In genomic region chr17:81635431-81635830, GRCh38 we compare ENCODE assay signal across 9 cellular contexts. TPM values are rescaled to one million over a fixed set of nuclear protein-coding genes. Genes with fewer than 3 reads are reported as not detected.
DNase-seq lines count a peak whose midpoint lies in the region; ATAC-seq and TF ChIP-seq lines count a peak whose summit lies in the region.
"Had no signal": no experiment of that assay in that cellular context is flagged by ENCODE, and none has a peak within 500 bp of the region (broad histone marks: within the 10 kb centered on the region; RNA-seq: fewer than 3 reads in every experiment).

No MANE protein-coding gene starts in this region.

- H3K9me3 ChIP-seq in right atrium auricular region, result no peaks in the 10 kb centered on the region
- H3K9me3 ChIP-seq in right lobe of liver, result no peaks in the 10 kb centered on the region
- no peaks in the 10 kb centered on the region for H3K9me3 ChIP-seq in upper lobe of right lung

- no CpG with 5 or more reads among the region's 5 CpGs for WGBS in right lobe of liver (ENCODE audit: insufficient coverage, low coverage, low lambda C conversion rate, missing lambda C conversion rate)

- no peak for ATAC-seq in Right ventricle myocardium inferior
- ATAC-seq in right lobe of liver, result peak in 1 of 4 donors; percentile 32
- no peak for ATAC-seq in upper lobe of right lung
- ATAC-seq in HG03175 (IDR thresholded peaks at IDR 0.05; ENCODE audit: unreplicated experiment), result no peak

- H3K4me3 ChIP-seq in right atrium auricular region, result peak overlapping the region; percentile 71 to 93
- H3K4me3 ChIP-seq in astrocyte of the spinal cord (ENCODE audit: low read depth, low read length), result peak overlapping the region; percentile 94
- H3K4me3 ChIP-seq in right lobe of liver, result peak overlapping the region; percentile 14 to 97 (median 74)
- peak overlapping the region; percentile 74 for H3K4me3 ChIP-seq in upper lobe of right lung

- no peak for TF ChIP-seq POLR2A in right lobe of liver (IDR thresholded peaks at IDR 0.05)

- no peak for TF ChIP-seq CTCF in right atrium auricular region (IDR thresholded peaks at IDR 0.05)
- no peak for TF ChIP-seq CTCF in astrocyte of the spinal cord (IDR thresholded peaks at IDR 0.05; ENCODE audit: low read depth, low read length)
- TF ChIP-seq CTCF in right lobe of liver (IDR thresholded peaks at IDR 0.05), result no peak
- no peak for TF ChIP-seq CTCF in upper lobe of right lung (IDR thresholded peaks at IDR 0.05)

- H3K4me1 ChIP-seq in right atrium auricular region (peaks cover 0 to 32% of the 10 kb centered on the region in 2 donors), right lobe of liver (peaks cover 0 to 32% (median 11%) of the 10 kb centered on the region in 4 donors), upper lobe of right lung (peaks cover 30% of the 10 kb centered on the region)

- H3K36me3 ChIP-seq in right atrium auricular region, result peaks cover 6% of the 10 kb centered on the region
- H3K36me3 ChIP-seq in right lobe of liver, result no peaks in the 10 kb centered on the region
- peaks cover under 1% of the 10 kb centered on the region for H3K36me3 ChIP-seq in upper lobe of right lung

- no peaks in the 10 kb centered on the region for H3K27me3 ChIP-seq in right atrium auricular region
- no peaks in the 10 kb centered on the region for H3K27me3 ChIP-seq in right lobe of liver
- no peaks in the 10 kb centered on the region for H3K27me3 ChIP-seq in upper lobe of right lung

- DNase-seq in right atrium auricular region (ENCODE audit: low spot score) (no peak), Right ventricle myocardium inferior (ENCODE audit: missing footprints) (no peak), astrocyte of the spinal cord (ENCODE audit: low read depth, low spot score) (no peak), right lobe of liver (no peak), upper lobe of right lung (no peak), activated gamma-delta T cell treated with Interleukin-2 at 50 U/mL for 16 hours (no peak)
- no peak for DNase-seq in stimulated activated CD8-positive, alpha-beta memory T cell treated with anti-CD3 and anti-CD28 coated beads, Interleukin-4, amount 100 ng/mL, for 48 hours

- in situ Hi-C loops in astrocyte of the spinal cord (cut with HindIII; ENCODE audit: low sequenced_read_pairs), result no loop called here

- intact Hi-C loops in Right ventricle myocardium inferior (cut with DNase I) (loop anchor here (5.0 kb wide), 1 partner anchor 47 kb away; the partner anchor contains the start of genes ARL16 and HGS), right lobe of liver (cut with DNase I) (no loop called here), upper lobe of right lung (cut with DNase I) (no loop called here)

- peak overlapping the region in 1 of 2 donors; percentile 91 for H3K27ac ChIP-seq in right atrium auricular region
- H3K27ac ChIP-seq in right lobe of liver, result peak overlapping the region in 2 of 3 donors; percentile 81 to 86
- H3K27ac ChIP-seq in upper lobe of right lung, result peak overlapping the region; percentile 87

RNA-seq across cellular contexts. Expression of gene NPLOC4, which starts 1.5 kb away (rescaled TPM):
- total RNA-seq in right atrium auricular region (10 to 100 TPM; 69.3 to 70.4 TPM), Right ventricle myocardium inferior (82.0 TPM), right lobe of liver (10 to 100 TPM; 46.5 to 63.2 (median 55.8) TPM), upper lobe of right lung (93.6 TPM)

RNA-seq across cellular contexts. Expression of gene TSPAN10, which starts 1.6 kb away (rescaled TPM):
- total RNA-seq in right atrium auricular region (not detected), Right ventricle myocardium inferior (0.24 TPM), right lobe of liver (1 to 10 TPM in 1 of 6 experiments, under 1 TPM in 5; 0.18 to 1.2 (median 0.62) TPM), upper lobe of right lung (1.1 TPM)

RNA-seq across cellular contexts. Expression of gene PDE6G, which starts 20.9 kb away (rescaled TPM):
- total RNA-seq in right atrium auricular region, result not detected
- total RNA-seq in Right ventricle myocardium inferior, result not detected
- under 1 TPM in 4 of 6 experiments, not detected in 2; 0.40 to 0.93 (median 0.68) TPM for total RNA-seq in right lobe of liver
- 1.0 TPM for total RNA-seq in upper lobe of right lung
- total RNA-seq: G401 had no signal

RNA-seq across cellular contexts. Expression of gene OXLD1, which starts 31.0 kb away (rescaled TPM):
- total RNA-seq in right atrium auricular region, result 10 to 100 TPM; 19.3 to 19.6 TPM
- total RNA-seq in Right ventricle myocardium inferior, result 18.6 TPM
- total RNA-seq in right lobe of liver, result 10 to 100 TPM in 5 of 6 experiments, 1 to 10 TPM in 1; 8.3 to 24.3 (median 14.6) TPM
- 26.7 TPM for total RNA-seq in upper lobe of right lung

RNA-seq across cellular contexts. Expression of gene CCDC137, which starts 31.1 kb away (rescaled TPM):
- total RNA-seq in right atrium auricular region, result 1 to 10 TPM; 3.8 to 5.1 TPM
- 6.1 TPM for total RNA-seq in Right ventricle myocardium inferior
- 10 to 100 TPM in 1 of 6 experiments, 1 to 10 TPM in 5; 5.5 to 35.0 (median 6.5) TPM for total RNA-seq in right lobe of liver
- total RNA-seq in upper lobe of right lung, result 13.7 TPM
